Comparison of ENCODE assay signal across 8 cellular contexts in genomic region chr10:100481462-100482081, GRCh38. TPM values are rescaled to one million over a fixed set of nuclear protein-coding genes. Genes with fewer than 3 reads are reported as not detected.
A peak's percentile ranks its signal among the peaks of the same experiment; 100 is the strongest.
DNase-seq lines count a peak whose midpoint lies in the region; ATAC-seq and TF ChIP-seq lines count a peak whose summit lies in the region.

No MANE protein-coding gene starts in this region.

- H3K9me3 ChIP-seq in Karpas-422 (ENCODE audit: low read length), result no peaks in the 10 kb centered on the region

- H3K36me3 Mint-ChIP-seq in activated T-helper 17 cell treated with anti-CD3 and anti-CD28 coated beads, Interleukin-2, amount 50 U/mL, for 72 hours (ENCODE audit: low read depth), result peaks cover 15% of the 10 kb centered on the region
- peaks cover 3% of the 10 kb centered on the region for H3K36me3 Mint-ChIP-seq in nephron (ENCODE audit: low read depth)

- H3K27ac ChIP-seq in Karpas-422 (ENCODE audit: low read length), result no peak overlapping the region

- peaks cover 11% of the 10 kb centered on the region for H3K4me1 ChIP-seq in Karpas-422 (ENCODE audit: low read length)

- no peaks in the 10 kb centered on the region for H3K27me3 ChIP-seq in Karpas-422 (ENCODE audit: low read length)

- H3K9me3 Mint-ChIP-seq in activated T-helper 17 cell treated with anti-CD3 and anti-CD28 coated beads, Interleukin-2, amount 50 U/mL, for 72 hours, result no peaks in the 10 kb centered on the region
- no peaks in the 10 kb centered on the region for H3K9me3 Mint-ChIP-seq in nephron

- peak overlapping the region; percentile 28; the same call in 1 of the 2 replicates for H3K9ac ChIP-seq in Karpas-422 (ENCODE audit: low read length)

- peak overlapping the region; percentile 81 for H3K4me3 Mint-ChIP-seq in activated T-helper 17 cell treated with anti-CD3 and anti-CD28 coated beads, Interleukin-2, amount 50 U/mL, for 72 hours
- peak overlapping the region; percentile 30 to 77 (median 44) for H3K4me3 Mint-ChIP-seq in nephron

- no peak overlapping the region for H3K27ac Mint-ChIP-seq in activated T-helper 17 cell treated with anti-CD3 and anti-CD28 coated beads, Interleukin-2, amount 50 U/mL, for 72 hours
- no peak overlapping the region for H3K27ac Mint-ChIP-seq in nephron

- no peaks in the 10 kb centered on the region for H3K9me2 ChIP-seq in Karpas-422 (replicated peaks; ENCODE audit: insufficient read depth, low read length)

- H2AFZ ChIP-seq in Karpas-422 (ENCODE audit: low read length), result peak overlapping the region; percentile 53; the same call in 1 of the 2 replicates

- ATAC-seq in GM21825 (IDR thresholded peaks at IDR 0.05; ENCODE audit: unreplicated experiment), result peak; percentile 96
- peak; percentile 95 for ATAC-seq in activated T-helper 17 cell treated with anti-CD3 and anti-CD28 coated beads, Interleukin-2, amount 50 U/mL, for 72 hours (replicated peaks)

- no peak for TF ChIP-seq CTCF in nephron (IDR thresholded peaks at IDR 0.05; ENCODE audit: unreplicated experiment in 3 of 3)

- DNase-seq in DMS79 treated with DMSO at 0.1 percent for 48 hours (lab: John Stamatoyannopoulos, UW) (peak; percentile 43), Karpas-422 (peak; percentile 94), RKO (ENCODE audit: low spot score) (peak; percentile 82), fibroblast of the conjunctiva (ENCODE audit: low read depth) (peak; percentile 78)
- peak; percentile 83 to 96 (median 90) for DNase-seq in stimulated activated naive CD4-positive, alpha-beta T cell (lab: John Stamatoyannopoulos, UW)

- H4K20me1 ChIP-seq in Karpas-422 (ENCODE audit: insufficient read depth, low read depth, low read length), result no peaks in the 10 kb centered on the region

- H3K4me2 ChIP-seq in Karpas-422 (ENCODE audit: low read depth, low read length, poor library complexity, severe bottlenecking), result peak overlapping the region; percentile 78

- H3K4me3 ChIP-seq in Karpas-422 (ENCODE audit: low read length), result peak overlapping the region; percentile 63

- H3K27me3 Mint-ChIP-seq in activated T-helper 17 cell treated with anti-CD3 and anti-CD28 coated beads, Interleukin-2, amount 50 U/mL, for 72 hours, result peaks cover 18% of the 10 kb centered on the region
- H3K27me3 Mint-ChIP-seq in nephron (ENCODE audit: low read depth), result peaks cover 76% of the 10 kb centered on the region

- H3K4me1 Mint-ChIP-seq in activated T-helper 17 cell treated with anti-CD3 and anti-CD28 coated beads, Interleukin-2, amount 50 U/mL, for 72 hours, result peaks cover 9% of the 10 kb centered on the region
- H3K4me1 Mint-ChIP-seq in nephron, result peaks cover 29% of the 10 kb centered on the region

- no peaks in the 10 kb centered on the region for H3K36me3 ChIP-seq in Karpas-422 (ENCODE audit: insufficient read depth, low read length)

- H3K79me2 ChIP-seq in Karpas-422 (ENCODE audit: low read length), result no peaks in the 10 kb centered on the region

RNA-seq across cellular contexts. Expression of gene WNT8B, which starts 18.8 kb away (rescaled TPM):
- not detected in 2 replicates for total RNA-seq in Karpas-422 (2014; rRNA removed; shearing (Covaris generic); ENCODE audit: low replicate concordance)
- total RNA-seq in activated T-helper 17 cell treated with anti-CD3 and anti-CD28 coated beads, Interleukin-2, amount 50 U/mL, for 72 hours, result under 1 TPM; 0.11 to 0.16 TPM

RNA-seq across cellular contexts. Expression of gene SEC31B, which starts 38.1 kb away (rescaled TPM):
- 23.6 and 26.6 TPM in 2 replicates for total RNA-seq in Karpas-422 (2014; rRNA removed; shearing (Covaris generic); ENCODE audit: low replicate concordance)
- 100 to 1,000 TPM in 1 of 2 donors, 10 to 100 TPM in 1; 67.0 to 127 TPM for total RNA-seq in activated T-helper 17 cell treated with anti-CD3 and anti-CD28 coated beads, Interleukin-2, amount 50 U/mL, for 72 hours

RNA-seq across cellular contexts. Expression of gene NDUFB8, which starts 48.1 kb away (rescaled TPM):
- total RNA-seq in Karpas-422 (2014; rRNA removed; shearing (Covaris generic); ENCODE audit: low replicate concordance), result 267 and 500 TPM in 2 replicates
- total RNA-seq in activated T-helper 17 cell treated with anti-CD3 and anti-CD28 coated beads, Interleukin-2, amount 50 U/mL, for 72 hours, result 100 to 1,000 TPM; 350 to 380 TPM

RNA-seq across cellular contexts. Expression of gene HIF1AN, which starts 54.2 kb away (rescaled TPM):
- 14.8 and 19.2 TPM in 2 replicates for total RNA-seq in Karpas-422 (2014; rRNA removed; shearing (Covaris generic); ENCODE audit: low replicate concordance)
- total RNA-seq in activated T-helper 17 cell treated with anti-CD3 and anti-CD28 coated beads, Interleukin-2, amount 50 U/mL, for 72 hours, result 10 to 100 TPM; 53.3 to 60.2 TPM

Comparison
In these comparisons a context has a peak if more than half of its experiments do, and no peak if none do; other contexts are left out.
1. DNase-seq: peak in every context shown above with its lines; median percentile 94 in Karpas-422; 90 in stimulated activated naive CD4-positive, alpha-beta T cell; 82 in RKO; 78 in fibroblast of the conjunctiva; 43 in DMS79 treated with DMSO at 0.1 percent for 48 hours.